2 cellular contexts compared by ENCODE assay signal in the genomic region with DNA sequence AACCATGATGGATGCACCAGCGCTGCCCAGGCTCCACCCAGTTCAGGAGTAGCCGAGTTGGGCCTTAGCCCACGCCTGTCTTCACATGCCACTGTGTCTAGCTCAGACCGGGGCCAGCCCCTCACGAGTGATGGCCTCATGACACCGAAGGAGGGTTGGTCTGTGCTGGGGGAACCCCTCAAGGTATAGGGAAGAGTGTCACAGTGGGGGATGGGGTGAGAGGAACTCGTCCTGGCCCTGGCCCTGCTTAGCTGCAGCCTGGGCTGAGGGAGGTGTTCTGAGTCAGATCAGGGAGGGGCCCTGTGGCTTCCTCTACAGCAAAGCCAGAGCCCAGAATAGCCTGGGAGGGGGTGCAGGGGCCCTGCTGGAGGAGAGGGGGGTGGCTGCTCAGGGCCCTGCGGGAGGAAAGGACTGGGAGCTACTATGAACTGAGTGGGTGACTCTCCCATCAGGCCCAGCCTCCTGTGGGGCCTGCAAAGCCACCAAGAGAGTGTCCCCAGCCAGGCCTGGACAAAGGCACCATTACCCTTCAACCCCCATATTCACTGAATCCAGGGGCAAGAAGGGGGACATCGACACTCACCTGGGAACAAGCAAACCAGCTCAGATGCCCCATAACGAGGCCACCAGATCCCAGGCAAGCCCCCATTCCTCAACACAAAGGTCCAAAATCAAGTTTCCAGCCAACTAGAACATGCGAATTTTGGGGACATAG.
TF ChIP-seq lines count a peak whose summit lies in the region.

No MANE protein-coding gene starts in this region.

TF ChIP-seq in SK-N-SH treated with all-trans-retinoic acid at 6 μM for 48 hours, 23 proteins besides CTCF, POLR2A, EP300 and RAD21 (continued from another document):
- TF ChIP-seq, protein P1, sequence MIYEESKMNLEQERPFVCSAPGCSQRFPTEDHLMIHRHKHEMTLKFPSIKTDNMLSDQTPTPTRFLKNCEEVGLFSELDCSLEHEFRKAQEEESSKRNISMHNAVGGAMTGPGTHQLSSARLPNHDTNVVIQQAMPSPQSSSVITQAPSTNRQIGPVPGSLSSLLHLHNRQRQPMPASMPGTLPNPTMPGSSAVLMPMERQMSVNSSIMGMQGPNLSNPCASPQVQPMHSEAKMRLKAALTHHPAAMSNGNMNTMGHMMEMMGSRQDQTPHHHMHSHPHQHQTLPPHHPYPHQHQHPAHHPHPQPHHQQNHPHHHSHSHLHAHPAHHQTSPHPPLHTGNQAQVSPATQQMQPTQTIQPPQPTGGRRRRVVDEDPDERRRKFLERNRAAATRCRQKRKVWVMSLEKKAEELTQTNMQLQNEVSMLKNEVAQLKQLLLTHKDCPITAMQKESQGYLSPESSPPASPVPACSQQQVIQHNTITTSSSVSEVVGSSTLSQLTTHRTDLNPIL (CRISPR knock-in tag; IDR thresholded peaks at IDR 0.05; ENCODE audit: low read depth) = no peak
- TF ChIP-seq GLIS3 (CRISPR knock-in tag; IDR thresholded peaks at IDR 0.05) (no peak), RARB (CRISPR knock-in tag; IDR thresholded peaks at IDR 0.05) (no peak)

TF ChIP-seq in SK-N-SH, 30 proteins besides CTCF, POLR2A, EP300 and RAD21 (continued from another document):
- TF ChIP-seq, protein P2, sequence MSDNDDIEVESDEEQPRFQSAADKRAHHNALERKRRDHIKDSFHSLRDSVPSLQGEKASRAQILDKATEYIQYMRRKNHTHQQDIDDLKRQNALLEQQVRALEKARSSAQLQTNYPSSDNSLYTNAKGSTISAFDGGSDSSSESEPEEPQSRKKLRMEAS (IDR thresholded peaks at IDR 0.05; ENCODE audit: low read depth) = no peak
- no peak for TF ChIP-seq FOXJ3 (CRISPR knock-in tag; IDR thresholded peaks at IDR 0.05)
- TF ChIP-seq EZH2phosphoT487 (IDR thresholded peaks at IDR 0.05; ENCODE audit: borderline replicate concordance, low read depth) = no peak
- TF ChIP-seq, protein P3, sequence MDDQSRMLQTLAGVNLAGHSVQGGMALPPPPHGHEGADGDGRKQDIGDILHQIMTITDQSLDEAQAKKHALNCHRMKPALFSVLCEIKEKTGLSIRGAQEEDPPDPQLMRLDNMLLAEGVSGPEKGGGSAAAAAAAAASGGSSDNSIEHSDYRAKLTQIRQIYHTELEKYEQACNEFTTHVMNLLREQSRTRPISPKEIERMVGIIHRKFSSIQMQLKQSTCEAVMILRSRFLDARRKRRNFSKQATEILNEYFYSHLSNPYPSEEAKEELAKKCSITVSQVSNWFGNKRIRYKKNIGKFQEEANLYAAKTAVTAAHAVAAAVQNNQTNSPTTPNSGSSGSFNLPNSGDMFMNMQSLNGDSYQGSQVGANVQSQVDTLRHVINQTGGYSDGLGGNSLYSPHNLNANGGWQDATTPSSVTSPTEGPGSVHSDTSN (IDR thresholded peaks at IDR 0.05) = no peak
- TF ChIP-seq TEAD4 (IDR thresholded peaks at IDR 0.05; ENCODE audit: borderline replicate concordance, insufficient read depth) = no peak
- no peak for TF ChIP-seq TCF12 (IDR thresholded peaks at IDR 0.05)
- no peak for TF ChIP-seq GABPA (IDR thresholded peaks at IDR 0.05; ENCODE audit: low read depth)
